ENCODE assay signal across 2 cellular contexts in genomic region chr1:1013105-1013921, GRCh38.
TF ChIP-seq lines count a peak whose summit lies in the region.

Gene ISG15, plus strand, starts transcription at chr1:1013497. Its CDS starts 77 bp downstream, at chr1:1013574.

TF ChIP-seq in HEK293, 187 proteins besides CTCF, POLR2A, EP300 and RAD21 (continued from another document and continues in another):
- no peak for TF ChIP-seq ZFP69B (tag by site-specific recombination; IDR thresholded peaks at IDR 0.05)
- TF ChIP-seq GLI2 (tag by site-specific recombination; IDR thresholded peaks at IDR 0.05; ENCODE audit: borderline replicate concordance, low read depth) = no peak
- no peak for TF ChIP-seq ZNF513 (tag by site-specific recombination; IDR thresholded peaks at IDR 0.05)
- TF ChIP-seq, protein P1, sequence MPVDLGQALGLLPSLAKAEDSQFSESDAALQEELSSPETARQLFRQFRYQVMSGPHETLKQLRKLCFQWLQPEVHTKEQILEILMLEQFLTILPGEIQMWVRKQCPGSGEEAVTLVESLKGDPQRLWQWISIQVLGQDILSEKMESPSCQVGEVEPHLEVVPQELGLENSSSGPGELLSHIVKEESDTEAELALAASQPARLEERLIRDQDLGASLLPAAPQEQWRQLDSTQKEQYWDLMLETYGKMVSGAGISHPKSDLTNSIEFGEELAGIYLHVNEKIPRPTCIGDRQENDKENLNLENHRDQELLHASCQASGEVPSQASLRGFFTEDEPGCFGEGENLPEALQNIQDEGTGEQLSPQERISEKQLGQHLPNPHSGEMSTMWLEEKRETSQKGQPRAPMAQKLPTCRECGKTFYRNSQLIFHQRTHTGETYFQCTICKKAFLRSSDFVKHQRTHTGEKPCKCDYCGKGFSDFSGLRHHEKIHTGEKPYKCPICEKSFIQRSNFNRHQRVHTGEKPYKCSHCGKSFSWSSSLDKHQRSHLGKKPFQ (tag by site-specific recombination; IDR thresholded peaks at IDR 0.05) = no peak
- TF ChIP-seq ZNF280C (tag by site-specific recombination; IDR thresholded peaks at IDR 0.05) = no peak
- TF ChIP-seq GLIS2 (tag by site-specific recombination; IDR thresholded peaks at IDR 0.05) = peak; percentile 35
- no peak for TF ChIP-seq TRIM28 (IDR thresholded peaks at IDR 0.05; ENCODE audit: borderline replicate concordance, low read length)
- TF ChIP-seq ZNF488 (tag by site-specific recombination; IDR thresholded peaks at IDR 0.05) = no peak
- no peak for TF ChIP-seq ZNF19 (tag by site-specific recombination; IDR thresholded peaks at IDR 0.05; ENCODE audit: low read depth)
- TF ChIP-seq MEIS1 (CRISPR knock-in tag; IDR thresholded peaks at IDR 0.05; ENCODE audit: borderline replicate concordance) = no peak
- TF ChIP-seq WT1 (tag by site-specific recombination; IDR thresholded peaks at IDR 0.05) = peak; percentile 64; the same call in 1 of the 2 replicates
- no peak for TF ChIP-seq ZNF777 (tag by site-specific recombination; IDR thresholded peaks at IDR 0.05; ENCODE audit: borderline replicate concordance)
- peak; percentile 37 for TF ChIP-seq SP2 (tag by site-specific recombination; IDR thresholded peaks at IDR 0.05)
- no peak for TF ChIP-seq RBAK (tag by site-specific recombination; IDR thresholded peaks at IDR 0.05)
- peak; percentile 84; the same call in 1 of the 2 replicates for TF ChIP-seq ZNF664 (tag by site-specific recombination; IDR thresholded peaks at IDR 0.05)
- no peak; the same call in 1 of the 2 replicates for TF ChIP-seq ZBTB17 (tag by site-specific recombination; IDR thresholded peaks at IDR 0.05)
- no peak for TF ChIP-seq ZNF707 (tag by site-specific recombination; IDR thresholded peaks at IDR 0.05)

TF ChIP-seq in K562, 482 proteins besides CTCF, POLR2A, EP300 and RAD21 (continued from another document and continues in another):
- TF ChIP-seq, protein P2, sequence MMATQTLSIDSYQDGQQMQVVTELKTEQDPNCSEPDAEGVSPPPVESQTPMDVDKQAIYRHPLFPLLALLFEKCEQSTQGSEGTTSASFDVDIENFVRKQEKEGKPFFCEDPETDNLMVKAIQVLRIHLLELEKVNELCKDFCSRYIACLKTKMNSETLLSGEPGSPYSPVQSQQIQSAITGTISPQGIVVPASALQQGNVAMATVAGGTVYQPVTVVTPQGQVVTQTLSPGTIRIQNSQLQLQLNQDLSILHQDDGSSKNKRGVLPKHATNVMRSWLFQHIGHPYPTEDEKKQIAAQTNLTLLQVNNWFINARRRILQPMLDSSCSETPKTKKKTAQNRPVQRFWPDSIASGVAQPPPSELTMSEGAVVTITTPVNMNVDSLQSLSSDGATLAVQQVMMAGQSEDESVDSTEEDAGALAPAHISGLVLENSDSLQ (IDR thresholded peaks at IDR 0.05) = peak; percentile 52
- TF ChIP-seq GTF3C2 (IDR thresholded peaks at IDR 0.05; ENCODE audit: borderline replicate concordance, extremely low read depth, insufficient read length) (no peak), PHF20 (IDR thresholded peaks at IDR 0.05; ENCODE audit: partially characterized antibody) (peak; percentile 60), STAT5A (IDR thresholded peaks at IDR 0.05; ENCODE audit: borderline replicate concordance, low read length) (peak; percentile 20; the same call in 1 of the 2 replicates), FOXK2 (conservative IDR thresholded peaks at IDR 0.05 in 1 of 2, IDR thresholded peaks at IDR 0.05 in 1 of 2; ENCODE audit: low read depth in 2 of 2) (peak; percentile 85 to 89), IRF1 (CRISPR knock-in tag; IDR thresholded peaks at IDR 0.05; ENCODE audit: borderline replicate concordance) (peak; percentile 89), DIDO1 (tag; IDR thresholded peaks at IDR 0.05; ENCODE audit: low read depth) (peak; percentile 49; the same call in 1 of the 2 replicates), ZNF143 (CRISPR knock-in tag; IDR thresholded peaks at IDR 0.05) (peak; percentile 28; the same call in 1 of the 2 replicates), NCOA1 (IDR thresholded peaks at IDR 0.05; ENCODE audit: low read depth) (peak; percentile 85), FOXK1 (CRISPR knock-in tag; IDR thresholded peaks at IDR 0.05; ENCODE audit: borderline replicate concordance) (0 out of 2 replicates have a peak, but pooled peaks have one; percentile 73), NBN (IDR thresholded peaks at IDR 0.05; ENCODE audit: low read depth) (peak; percentile 84), MBD2 (IDR thresholded peaks at IDR 0.05; ENCODE audit: borderline replicate concordance, low read depth) (peak; percentile 29; the same call in 1 of the 2 replicates), NRF1 (conservative IDR thresholded peaks at IDR 0.05 in 1 of 2, IDR thresholded peaks at IDR 0.05 in 1 of 2) (peak; percentile 92 to 93), CEBPG (CRISPR knock-in tag; IDR thresholded peaks at IDR 0.05) (peak; percentile 31; the same call in 1 of the 2 replicates), CEBPG (tag; conservative IDR thresholded peaks at IDR 0.05 in 1 of 2, IDR thresholded peaks at IDR 0.05 in 1 of 2) (no peak), MEF2A (IDR thresholded peaks at IDR 0.05; ENCODE audit: control insufficient read depth, low read depth, low read length) (peak; percentile 63; the same call in 1 of the 2 replicates), ZNF146 (CRISPR knock-in tag; IDR thresholded peaks at IDR 0.05; ENCODE audit: unreplicated experiment) (no peak), ZBTB11 (CRISPR knock-in tag; IDR thresholded peaks at IDR 0.05) (no peak), PCBP1 (IDR thresholded peaks at IDR 0.05; ENCODE audit: low read depth, low read length, poor library complexity, severe bottlenecking) (no peak), ZNF134 (CRISPR knock-in tag; conservative IDR thresholded peaks at IDR 0.05) (no peak), RHOXF2B (CRISPR knock-in tag; conservative IDR thresholded peaks at IDR 0.05) (no peak), ZNF354B (CRISPR knock-in tag; IDR thresholded peaks at IDR 0.05) (no peak), ARID1B (IDR thresholded peaks at IDR 0.05) (peak; percentile 76), MECOM (CRISPR knock-in tag; IDR thresholded peaks at IDR 0.05) (no peak), SAP30 (IDR thresholded peaks at IDR 0.05; ENCODE audit: borderline replicate concordance, insufficient read depth, low read depth, low read length, poor library complexity, severe bottlenecking) (peak; percentile 78)
- TF ChIP-seq, protein P3, sequence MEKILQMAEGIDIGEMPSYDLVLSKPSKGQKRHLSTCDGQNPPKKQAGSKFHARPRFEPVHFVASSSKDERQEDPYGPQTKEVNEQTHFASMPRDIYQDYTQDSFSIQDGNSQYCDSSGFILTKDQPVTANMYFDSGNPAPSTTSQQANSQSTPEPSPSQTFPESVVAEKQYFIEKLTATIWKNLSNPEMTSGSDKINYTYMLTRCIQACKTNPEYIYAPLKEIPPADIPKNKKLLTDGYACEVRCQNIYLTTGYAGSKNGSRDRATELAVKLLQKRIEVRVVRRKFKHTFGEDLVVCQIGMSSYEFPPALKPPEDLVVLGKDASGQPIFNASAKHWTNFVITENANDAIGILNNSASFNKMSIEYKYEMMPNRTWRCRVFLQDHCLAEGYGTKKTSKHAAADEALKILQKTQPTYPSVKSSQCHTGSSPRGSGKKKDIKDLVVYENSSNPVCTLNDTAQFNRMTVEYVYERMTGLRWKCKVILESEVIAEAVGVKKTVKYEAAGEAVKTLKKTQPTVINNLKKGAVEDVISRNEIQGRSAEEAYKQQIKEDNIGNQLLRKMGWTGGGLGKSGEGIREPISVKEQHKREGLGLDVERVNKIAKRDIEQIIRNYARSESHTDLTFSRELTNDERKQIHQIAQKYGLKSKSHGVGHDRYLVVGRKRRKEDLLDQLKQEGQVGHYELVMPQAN (IDR thresholded peaks at IDR 0.05; ENCODE audit: borderline replicate concordance) = peak; percentile 97
- TF ChIP-seq, protein P4, sequence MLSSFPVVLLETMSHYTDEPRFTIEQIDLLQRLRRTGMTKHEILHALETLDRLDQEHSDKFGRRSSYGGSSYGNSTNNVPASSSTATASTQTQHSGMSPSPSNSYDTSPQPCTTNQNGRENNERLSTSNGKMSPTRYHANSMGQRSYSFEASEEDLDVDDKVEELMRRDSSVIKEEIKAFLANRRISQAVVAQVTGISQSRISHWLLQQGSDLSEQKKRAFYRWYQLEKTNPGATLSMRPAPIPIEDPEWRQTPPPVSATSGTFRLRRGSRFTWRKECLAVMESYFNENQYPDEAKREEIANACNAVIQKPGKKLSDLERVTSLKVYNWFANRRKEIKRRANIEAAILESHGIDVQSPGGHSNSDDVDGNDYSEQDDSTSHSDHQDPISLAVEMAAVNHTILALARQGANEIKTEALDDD (IDR thresholded peaks at IDR 0.05) = peak; percentile 44; the same call in 1 of the 2 replicates
- TF ChIP-seq, protein P5, sequence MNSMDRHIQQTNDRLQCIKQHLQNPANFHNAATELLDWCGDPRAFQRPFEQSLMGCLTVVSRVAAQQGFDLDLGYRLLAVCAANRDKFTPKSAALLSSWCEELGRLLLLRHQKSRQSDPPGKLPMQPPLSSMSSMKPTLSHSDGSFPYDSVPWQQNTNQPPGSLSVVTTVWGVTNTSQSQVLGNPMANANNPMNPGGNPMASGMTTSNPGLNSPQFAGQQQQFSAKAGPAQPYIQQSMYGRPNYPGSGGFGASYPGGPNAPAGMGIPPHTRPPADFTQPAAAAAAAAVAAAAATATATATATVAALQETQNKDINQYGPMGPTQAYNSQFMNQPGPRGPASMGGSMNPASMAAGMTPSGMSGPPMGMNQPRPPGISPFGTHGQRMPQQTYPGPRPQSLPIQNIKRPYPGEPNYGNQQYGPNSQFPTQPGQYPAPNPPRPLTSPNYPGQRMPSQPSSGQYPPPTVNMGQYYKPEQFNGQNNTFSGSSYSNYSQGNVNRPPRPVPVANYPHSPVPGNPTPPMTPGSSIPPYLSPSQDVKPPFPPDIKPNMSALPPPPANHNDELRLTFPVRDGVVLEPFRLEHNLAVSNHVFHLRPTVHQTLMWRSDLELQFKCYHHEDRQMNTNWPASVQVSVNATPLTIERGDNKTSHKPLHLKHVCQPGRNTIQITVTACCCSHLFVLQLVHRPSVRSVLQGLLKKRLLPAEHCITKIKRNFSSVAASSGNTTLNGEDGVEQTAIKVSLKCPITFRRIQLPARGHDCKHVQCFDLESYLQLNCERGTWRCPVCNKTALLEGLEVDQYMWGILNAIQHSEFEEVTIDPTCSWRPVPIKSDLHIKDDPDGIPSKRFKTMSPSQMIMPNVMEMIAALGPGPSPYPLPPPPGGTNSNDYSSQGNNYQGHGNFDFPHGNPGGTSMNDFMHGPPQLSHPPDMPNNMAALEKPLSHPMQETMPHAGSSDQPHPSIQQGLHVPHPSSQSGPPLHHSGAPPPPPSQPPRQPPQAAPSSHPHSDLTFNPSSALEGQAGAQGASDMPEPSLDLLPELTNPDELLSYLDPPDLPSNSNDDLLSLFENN (IDR thresholded peaks at IDR 0.05; ENCODE audit: low read depth in 2 of 2, low read length in 2 of 2) = no peak
- TF ChIP-seq, protein P6, sequence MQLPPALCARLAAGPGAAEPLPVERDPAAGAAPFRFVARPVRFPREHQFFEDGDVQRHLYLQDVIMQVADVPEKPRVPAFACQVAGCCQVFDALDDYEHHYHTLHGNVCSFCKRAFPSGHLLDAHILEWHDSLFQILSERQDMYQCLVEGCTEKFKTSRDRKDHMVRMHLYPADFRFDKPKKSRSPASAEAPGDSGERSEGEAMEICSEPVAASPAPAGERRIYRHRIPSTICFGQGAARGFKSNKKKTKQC (CRISPR knock-in tag; IDR thresholded peaks at IDR 0.05) = no peak
- TF ChIP-seq, protein P7, sequence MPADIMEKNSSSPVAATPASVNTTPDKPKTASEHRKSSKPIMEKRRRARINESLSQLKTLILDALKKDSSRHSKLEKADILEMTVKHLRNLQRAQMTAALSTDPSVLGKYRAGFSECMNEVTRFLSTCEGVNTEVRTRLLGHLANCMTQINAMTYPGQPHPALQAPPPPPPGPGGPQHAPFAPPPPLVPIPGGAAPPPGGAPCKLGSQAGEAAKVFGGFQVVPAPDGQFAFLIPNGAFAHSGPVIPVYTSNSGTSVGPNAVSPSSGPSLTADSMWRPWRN (IDR thresholded peaks at IDR 0.05; ENCODE audit: low read depth) = 0 out of 2 replicates have a peak, but pooled peaks have one; percentile 19
